17 cellular contexts compared by ENCODE assay signal in the genomic region with DNA sequence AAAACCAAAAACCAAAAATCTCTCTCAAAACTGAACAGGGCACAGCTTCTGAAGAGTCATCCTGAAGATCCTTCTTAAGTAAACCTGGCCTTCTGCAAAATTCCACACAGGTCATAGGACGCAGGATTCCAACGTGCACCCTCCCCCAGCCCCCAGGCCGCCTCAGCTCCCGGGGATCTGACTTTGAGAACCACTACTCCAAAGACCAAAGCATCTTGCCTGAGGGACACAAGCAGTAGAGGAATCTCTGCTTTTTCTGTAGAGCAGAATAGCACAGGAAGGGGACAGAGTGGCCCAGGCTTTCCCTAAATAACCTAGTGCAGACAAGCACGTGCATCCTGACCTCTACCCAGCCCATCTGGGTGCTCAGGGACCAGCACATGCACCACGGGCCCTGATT.
DNase-seq lines count a peak whose midpoint lies in the region; ATAC-seq, FAIRE-seq and TF ChIP-seq lines count a peak whose summit lies in the region.
"Had no signal": no experiment of that assay in that cellular context is flagged by ENCODE, and none has a peak within 500 bp of the region (broad histone marks: within the 10 kb centered on the region; RNA-seq: fewer than 3 reads in every experiment).

No MANE protein-coding gene starts in this region.

- no peak overlapping the region for H3K27ac ChIP-seq in HepG2 (ENCODE audit: extremely low read length, insufficient read depth, low read length)
- no peak overlapping the region for H3K27ac ChIP-seq in right lobe of liver
- H3K27ac ChIP-seq in gastrocnemius medialis: no peak overlapping the region

- H3K4me3 Mint-ChIP-seq in brain: no peak overlapping the region
- no peak overlapping the region for H3K4me3 Mint-ChIP-seq in nephron progenitor cell
- no peak overlapping the region for H3K4me3 Mint-ChIP-seq in activated CD4-positive, alpha-beta memory T cell treated with anti-CD3 and anti-CD28 coated beads for 36 hours
- H3K4me3 Mint-ChIP-seq: CD4-positive, CD25-positive, alpha-beta regulatory T cell; H9 had no signal

- H3K4me1 Mint-ChIP-seq in brain: peaks cover 42% of the 10 kb centered on the region
- peaks cover 41% of the 10 kb centered on the region for H3K4me1 Mint-ChIP-seq in nephron progenitor cell
- no peaks in the 10 kb centered on the region for H3K4me1 Mint-ChIP-seq in activated CD4-positive, alpha-beta memory T cell treated with anti-CD3 and anti-CD28 coated beads for 36 hours (ENCODE audit: low read depth)

- peaks cover 3% of the 10 kb centered on the region for H3K36me3 Mint-ChIP-seq in brain
- H3K36me3 Mint-ChIP-seq in nephron progenitor cell (ENCODE audit: low read depth): no peaks in the 10 kb centered on the region
- H3K36me3 Mint-ChIP-seq in activated CD4-positive, alpha-beta memory T cell treated with anti-CD3 and anti-CD28 coated beads for 36 hours: no peaks in the 10 kb centered on the region
- H3K36me3 Mint-ChIP-seq: CD4-positive, CD25-positive, alpha-beta regulatory T cell had no signal

- intact Hi-C loops in HepG2 (cut with micrococcal nuclease; ENCODE audit: unreplicated experiment) (loop anchor here (2.0 to 5.0 kb wide), 2 partner anchors 36 to 191 kb away; no protein-coding TSS in a partner anchor), right lobe of liver (cut with DNase I) (loop anchor here (5.0 to 10.0 kb wide), 2 partner anchors 86 to 229 kb away; no protein-coding TSS in a partner anchor), gastrocnemius medialis (cut with DNase I; ENCODE audit: low total_unique reads) (no loop called here)
- intact Hi-C loops in activated CD4-positive, alpha-beta memory T cell treated with anti-CD3 and anti-CD28 coated beads for 36 hours (cut with micrococcal nuclease): no loop called here

- TF ChIP-seq EP300 in HepG2 (IDR thresholded peaks at IDR 0.05; ENCODE audit: low read depth in 2 of 2, low read length in 2 of 2): no peak
- TF ChIP-seq EP300 in HepG2 (CRISPR knock-in tag; IDR thresholded peaks at IDR 0.05; ENCODE audit: borderline replicate concordance): no peak

- WGBS in HepG2 (ENCODE audit: low lambda C conversion rate): 2% methylated on average over 4 of the region's 6 CpGs
- WGBS in right lobe of liver (ENCODE audit: insufficient coverage, low coverage, low lambda C conversion rate, missing lambda C conversion rate): 25% methylated on average over 2 of the region's 6 CpGs

- in situ Hi-C loops in HepG2 (cut with HindIII; ENCODE audit: extremely low pct_ligation_motif_present, low pct_unique_long_range_greater_than_20kb) (loop anchor here (25.0 kb wide), 1 partner anchor 196 kb away; a partner anchor contains a TSS), gastrocnemius medialis (cut with MboI; ENCODE audit: low sequenced_read_pairs in 4 of 4) (loop anchor here (5.0 to 25.0 kb wide), 2 partner anchors 86 to 246 kb away; no protein-coding TSS in a partner anchor)

- H4K20me1 ChIP-seq in HepG2 (ENCODE audit: insufficient read depth, low read length): no peaks in the 10 kb centered on the region

- ATAC-seq in HepG2: no peak
- ATAC-seq in right lobe of liver: no peak
- no peak for ATAC-seq in gastrocnemius medialis

- peaks cover 2 to 24% of the 10 kb centered on the region in 2 experiments; a peak in 3 of 5 replicates for H3K27me3 ChIP-seq in HepG2 (ENCODE audit: control insufficient read depth in 1 of 2, insufficient read depth in 2 of 2, low read length in 2 of 2)
- H3K27me3 ChIP-seq in right lobe of liver: no peaks in the 10 kb centered on the region
- no peaks in the 10 kb centered on the region for H3K27me3 ChIP-seq in gastrocnemius medialis

- H3K4me3 ChIP-seq in HepG2 (replicated peaks in 1 of 3; ENCODE audit: insufficient read depth in 1 of 3, low read depth in 2 of 3, low read length in 3 of 3): no peak overlapping the region
- H3K4me3 ChIP-seq in right lobe of liver: no peak overlapping the region
- H3K4me3 ChIP-seq in gastrocnemius medialis: no peak overlapping the region

- no peaks in the 10 kb centered on the region for H3K36me3 ChIP-seq in HepG2 (replicated peaks in 1 of 2; ENCODE audit: control insufficient read depth in 1 of 2, insufficient read depth in 2 of 2, low read length in 2 of 2)
- H3K36me3 ChIP-seq in right lobe of liver: no peaks in the 10 kb centered on the region
- no peaks in the 10 kb centered on the region for H3K36me3 ChIP-seq in gastrocnemius medialis

- peaks cover 0 to 5% (median 0%) of the 10 kb centered on the region in 5 experiments for H3K9me3 Mint-ChIP-seq in brain
- H3K9me3 Mint-ChIP-seq in nephron progenitor cell: no peaks in the 10 kb centered on the region
- no peaks in the 10 kb centered on the region for H3K9me3 Mint-ChIP-seq in activated CD4-positive, alpha-beta memory T cell treated with anti-CD3 and anti-CD28 coated beads for 36 hours
- H3K9me3 Mint-ChIP-seq: H9 had no signal

- no peak for TF ChIP-seq RAD21 in HepG2 (CRISPR knock-in tag; IDR thresholded peaks at IDR 0.05)

- H2AFZ ChIP-seq in HepG2 (ENCODE audit: low read length): no peak overlapping the region

- TF ChIP-seq POLR2A in HepG2 (IDR thresholded peaks at IDR 0.05; ENCODE audit: insufficient read depth in 1 of 2, low read depth in 2 of 2, low read length in 2 of 2) (no peak), right lobe of liver (IDR thresholded peaks at IDR 0.05) (no peak), gastrocnemius medialis (IDR thresholded peaks at IDR 0.05) (no peak), GM12891 (IDR thresholded peaks at IDR 0.05; ENCODE audit: low read depth, low read length) (no peak)

- FAIRE-seq in HepG2 (lab: Jason Lieb, UNC) (no peak), GM12891 (lab: Jason Lieb, UNC) (no peak)
- FAIRE-seq: D721Med, HTR-8/SVneo had no signal

- no peak for DNase-seq in HepG2 (ENCODE audit: low spot score)
- DNase-seq in right lobe of liver: no peak
- no peak for DNase-seq in nephron progenitor cell
- no peak for DNase-seq in activated CD4-positive, alpha-beta memory T cell treated with anti-CD3 and anti-CD28 coated beads for 36 hours
- no peak for DNase-seq in gastrocnemius medialis
- no peak for DNase-seq in NOMO-1 (lab: John Stamatoyannopoulos, UW; ENCODE audit: unreplicated experiment in 2 of 2)
- no peak for DNase-seq in GM12891 (ENCODE audit: insufficient read length, low spot score)
- DNase-seq: 8988T; C1 segment of cervical spinal cord; Caco-2; CD4-positive, CD25-positive, alpha-beta regulatory T cell; GF-D8; GOT3; H9 had no signal

- no TSS peak for BruUV-seq in HepG2 (replicated peaks; lab: Mats Ljungman, UMichigan)

- no peaks in the 10 kb centered on the region for H3K27me3 Mint-ChIP-seq in brain
- H3K27me3 Mint-ChIP-seq in nephron progenitor cell (ENCODE audit: low read depth, poor library complexity): peaks cover 19% of the 10 kb centered on the region
- H3K27me3 Mint-ChIP-seq in activated CD4-positive, alpha-beta memory T cell treated with anti-CD3 and anti-CD28 coated beads for 36 hours: peaks cover 5% of the 10 kb centered on the region
- H3K27me3 Mint-ChIP-seq: CD4-positive, CD25-positive, alpha-beta regulatory T cell had no signal

- H3K9me3 ChIP-seq in HepG2 (ENCODE audit: low read length): no peaks in the 10 kb centered on the region
- no peaks in the 10 kb centered on the region for H3K9me3 ChIP-seq in right lobe of liver
- no peaks in the 10 kb centered on the region for H3K9me3 ChIP-seq in gastrocnemius medialis
- H3K9me3 ChIP-seq: Caco-2 had no signal

- H3K9ac ChIP-seq in HepG2 (ENCODE audit: insufficient read depth, low read depth, low read length): no peak overlapping the region

- no peak overlapping the region for H3K4me2 ChIP-seq in HepG2 (ENCODE audit: low read depth, low read length)

- POLR2A ChIA-PET in HepG2 (lab: Yijun Ruan, JAX): no interaction called here
- POLR2A ChIA-PET in activated CD4-positive, alpha-beta memory T cell treated with anti-CD3 and anti-CD28 coated beads for 36 hours (lab: Charles Lee): no interaction called here

- TF ChIP-seq CTCF in HepG2 (CRISPR knock-in tag; IDR thresholded peaks at IDR 0.05) (no peak), right lobe of liver (IDR thresholded peaks at IDR 0.05) (no peak), brain (conservative IDR thresholded peaks at IDR 0.05) (no peak), nephron progenitor cell (IDR thresholded peaks at IDR 0.05) (no peak), gastrocnemius medialis (IDR thresholded peaks at IDR 0.05 in 4 of 5, conservative IDR thresholded peaks at IDR 0.05 in 1 of 5) (no peak)

- CTCF ChIA-PET in HepG2 (lab: Yijun Ruan, JAX; ENCODE audit: low intra/inter-chr PET ratio, low total read pairs): interaction anchor here (9.2 kb wide), 1 partner anchor 87 kb away, joined by 226 read pairs; no protein-coding TSS in a partner anchor
- CTCF ChIA-PET in activated CD4-positive, alpha-beta memory T cell treated with anti-CD3 and anti-CD28 coated beads for 36 hours (lab: Charles Lee): interaction anchor here (0.6 to 11.9 kb wide), 4 partner anchors 23 to 93 kb away, joined by 5 to 506 read pairs (median 26); no protein-coding TSS in a partner anchor

- H3K27ac Mint-ChIP-seq in brain: peak overlapping the region in 4 of 5 experiments; percentile 2 to 51 (median 24)
- peak overlapping the region; percentile 64 for H3K27ac Mint-ChIP-seq in nephron progenitor cell
- no peak overlapping the region for H3K27ac Mint-ChIP-seq in activated CD4-positive, alpha-beta memory T cell treated with anti-CD3 and anti-CD28 coated beads for 36 hours
- H3K27ac Mint-ChIP-seq: H9 had no signal

- peaks cover 28% of the 10 kb centered on the region for H3K4me1 ChIP-seq in HepG2 (ENCODE audit: insufficient read depth, low read length)
- H3K4me1 ChIP-seq in right lobe of liver: peaks cover 0 to 5% (median 2%) of the 10 kb centered on the region in 4 donors
- peaks cover 4 to 6% of the 10 kb centered on the region in 2 donors for H3K4me1 ChIP-seq in gastrocnemius medialis

- H3K79me2 ChIP-seq in HepG2 (ENCODE audit: insufficient read depth, low read length): no peaks in the 10 kb centered on the region

TF ChIP-seq in HepG2, 621 proteins besides CTCF, POLR2A, EP300 and RAD21 (continues in another document):
- TF ChIP-seq ZNF780A (CRISPR knock-in tag; IDR thresholded peaks at IDR 0.05): no peak
- 0 out of 2 replicates have a peak, but pooled peaks have one; percentile 34 for TF ChIP-seq NFYC (CRISPR knock-in tag; IDR thresholded peaks at IDR 0.05)

TF ChIP-seq in GM12891, 5 proteins besides CTCF, POLR2A, EP300 and RAD21:
- TF ChIP-seq POLR2AphosphoS5 (IDR thresholded peaks at IDR 0.05; ENCODE audit: low read depth, low read length) (no peak), POU2F2 (IDR thresholded peaks at IDR 0.05; ENCODE audit: low read depth, low read length) (no peak), PAX5 (IDR thresholded peaks at IDR 0.05; ENCODE audit: insufficient read depth, low read length, severe bottlenecking) (no peak), SPI1 (IDR thresholded peaks at IDR 0.05; ENCODE audit: low read depth, low read length) (no peak), TAF1 (IDR thresholded peaks at IDR 0.05; ENCODE audit: low read depth, low read length) (no peak)
TF ChIP-seq in GM12891: peak in this region for 0.

Comparison
In these comparisons a context has a peak if more than half of its experiments do, and no peak if none do; other contexts are left out.
1. intact Hi-C loops: an anchor here in HepG2 (2.0 to 5.0 kb wide) and right lobe of liver (5.0 to 10.0 kb wide); none called in activated CD4-positive, alpha-beta memory T cell treated with anti-CD3 and anti-CD28 coated beads for 36 hours and gastrocnemius medialis.